ENCODE assay signal across 17 cellular contexts in genomic region chr4:146436423-146437162, GRCh38.
"Had no signal": no experiment of that assay in that cellular context is flagged by ENCODE, and none has a peak within 500 bp of the region (broad histone marks: within the 10 kb centered on the region; RNA-seq: fewer than 3 reads in every experiment).

No MANE protein-coding gene starts in this region.

- DNase-seq: activated CD4-positive, alpha-beta T cell treated with anti-CD3 and anti-CD28 coated beads for 48 hours; activated CD8-positive, alpha-beta memory T cell treated with anti-CD3 and anti-CD28 coated beads, Interleukin-2, amount 50 U/mL, for 48 hours; activated CD8-positive, alpha-beta T cell treated with anti-CD3 and anti-CD28 coated beads, Interleukin-2, amount 10 ng/mL, durations not matched to agents 7 days and 5 days; activated naive CD4-positive, alpha-beta T cell treated with Interleukin-2 at 50 U/mL for 16 hours; activated naive CD8-positive, alpha-beta T cell treated with anti-CD3 and anti-CD28 coated beads, Interleukin-2, amount 50 U/mL, for 24 hours; body of pancreas; dermis blood vessel endothelial cell; gastrocnemius medialis; left ventricle myocardium superior; mesendoderm; pancreas; stimulated activated CD4-positive, alpha-beta T cell treated with anti-CD3 and anti-CD28 coated beads, Interleukin-15, amount 100 ng/mL, for 24 hours; stimulated activated CD4-positive, alpha-beta T cell treated with anti-CD3 and anti-CD28 coated beads, Interleukin-4, amount 100 ng/mL, for 4 hours; tibial artery; uterus had no signal

- H3K36me3 ChIP-seq: gastrocnemius medialis, pancreas, tibial artery, uterus had no signal

- ATAC-seq: activated CD8-positive, alpha-beta T cell treated with anti-CD3 and anti-CD28 coated beads, Interleukin-2, amount 10 ng/mL, durations not matched to agents 7 days and 5 days; activated naive CD8-positive, alpha-beta T cell treated with anti-CD3 and anti-CD28 coated beads, Interleukin-2, amount 50 U/mL, for 24 hours; body of pancreas; esophagus mucosa; gastrocnemius medialis; left ventricle myocardium superior; pancreas; WTC11 had no signal

- FAIRE-seq: pancreas had no signal

- H3K4me1 ChIP-seq: body of pancreas, pancreas, uterus had no signal

- H3K27ac ChIP-seq: body of pancreas, gastrocnemius medialis, pancreas, tibial artery, uterus had no signal

- H3K9me3 ChIP-seq: body of pancreas, gastrocnemius medialis, pancreas, tibial artery, uterus had no signal

- H3K27me3 ChIP-seq: body of pancreas, gastrocnemius medialis, pancreas, tibial artery, uterus had no signal

- H3K4me3 ChIP-seq: body of pancreas, gastrocnemius medialis, pancreas, tibial artery, uterus had no signal
